1 cellular context compared by ENCODE assay signal in genomic region chr2:233353769-233354499, GRCh38.
A peak's percentile ranks its signal among the peaks of the same experiment; 100 is the strongest.
TF ChIP-seq lines count a peak whose summit lies in the region.

A gene with protein sequence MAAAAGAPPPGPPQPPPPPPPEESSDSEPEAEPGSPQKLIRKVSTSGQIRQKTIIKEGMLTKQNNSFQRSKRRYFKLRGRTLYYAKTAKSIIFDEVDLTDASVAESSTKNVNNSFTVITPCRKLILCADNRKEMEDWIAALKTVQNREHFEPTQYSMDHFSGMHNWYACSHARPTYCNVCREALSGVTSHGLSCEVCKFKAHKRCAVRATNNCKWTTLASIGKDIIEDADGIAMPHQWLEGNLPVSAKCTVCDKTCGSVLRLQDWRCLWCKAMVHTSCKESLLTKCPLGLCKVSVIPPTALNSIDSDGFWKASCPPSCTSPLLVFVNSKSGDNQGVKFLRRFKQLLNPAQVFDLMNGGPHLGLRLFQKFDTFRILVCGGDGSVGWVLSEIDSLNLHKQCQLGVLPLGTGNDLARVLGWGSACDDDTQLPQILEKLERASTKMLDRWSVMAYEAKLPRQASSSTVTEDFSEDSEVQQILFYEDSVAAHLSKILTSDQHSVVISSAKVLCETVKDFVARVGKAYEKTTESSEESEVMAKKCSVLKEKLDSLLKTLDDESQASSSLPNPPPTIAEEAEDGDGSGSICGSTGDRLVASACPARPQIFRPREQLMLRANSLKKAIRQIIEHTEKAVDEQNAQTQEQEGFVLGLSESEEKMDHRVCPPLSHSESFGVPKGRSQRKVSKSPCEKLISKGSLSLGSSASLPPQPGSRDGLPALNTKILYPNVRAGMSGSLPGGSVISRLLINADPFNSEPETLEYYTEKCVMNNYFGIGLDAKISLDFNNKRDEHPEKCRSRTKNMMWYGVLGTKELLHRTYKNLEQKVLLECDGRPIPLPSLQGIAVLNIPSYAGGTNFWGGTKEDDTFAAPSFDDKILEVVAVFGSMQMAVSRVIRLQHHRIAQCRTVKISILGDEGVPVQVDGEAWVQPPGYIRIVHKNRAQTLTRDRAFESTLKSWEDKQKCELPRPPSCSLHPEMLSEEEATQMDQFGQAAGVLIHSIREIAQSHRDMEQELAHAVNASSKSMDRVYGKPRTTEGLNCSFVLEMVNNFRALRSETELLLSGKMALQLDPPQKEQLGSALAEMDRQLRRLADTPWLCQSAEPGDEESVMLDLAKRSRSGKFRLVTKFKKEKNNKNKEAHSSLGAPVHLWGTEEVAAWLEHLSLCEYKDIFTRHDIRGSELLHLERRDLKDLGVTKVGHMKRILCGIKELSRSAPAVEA (plus strand): TSS chr2:233354494. CDS start chr2:233354519, 25 bp downstream.

TF ChIP-seq in HepG2, 621 proteins besides CTCF, POLR2A, EP300 and RAD21 (continued from another document and continues in another):
- TF ChIP-seq ZNF670 (CRISPR knock-in tag; IDR thresholded peaks at IDR 0.05; ENCODE audit: borderline replicate concordance): no peak; the same call in 1 of the 2 replicates
- no peak for TF ChIP-seq ZNF558 (CRISPR knock-in tag; IDR thresholded peaks at IDR 0.05; ENCODE audit: borderline replicate concordance)
- peak; percentile 58; the same call in 1 of the 2 replicates for TF ChIP-seq ZIK1 (CRISPR knock-in tag; IDR thresholded peaks at IDR 0.05; ENCODE audit: borderline replicate concordance, low read depth)
- TF ChIP-seq ELF4 (CRISPR knock-in tag; IDR thresholded peaks at IDR 0.05; ENCODE audit: borderline replicate concordance): no peak
- no peak for TF ChIP-seq SRSF4 (IDR thresholded peaks at IDR 0.05; ENCODE audit: low read depth, low read length, poor library complexity, severe bottlenecking)
- TF ChIP-seq ETV6 (CRISPR knock-in tag; conservative IDR thresholded peaks at IDR 0.05): no peak
- no peak for TF ChIP-seq ZBTB4 (CRISPR knock-in tag; IDR thresholded peaks at IDR 0.05; ENCODE audit: borderline replicate concordance)
- no peak for TF ChIP-seq CCAR2 (optimal IDR thresholded peaks at IDR 0.05; ENCODE audit: low read depth, low read length)
- TF ChIP-seq ZNF136 (CRISPR knock-in tag; IDR thresholded peaks at IDR 0.05; ENCODE audit: low read depth): peak; percentile 73; the same call in 1 of the 2 replicates
- TF ChIP-seq ZKSCAN5 (CRISPR knock-in tag; IDR thresholded peaks at IDR 0.05): no peak
- no peak for TF ChIP-seq KDM4B (CRISPR knock-in tag; IDR thresholded peaks at IDR 0.05)
- TF ChIP-seq ZNF746 (CRISPR knock-in tag; IDR thresholded peaks at IDR 0.05): no peak
- TF ChIP-seq MTA3 (CRISPR knock-in tag; IDR thresholded peaks at IDR 0.05): no peak
- no peak for TF ChIP-seq ZBTB44 (CRISPR knock-in tag; IDR thresholded peaks at IDR 0.05)
- no peak for TF ChIP-seq NR3C1 (CRISPR knock-in tag; IDR thresholded peaks at IDR 0.05)
- TF ChIP-seq FOXK2 (IDR thresholded peaks at IDR 0.05): no peak
- no peak for TF ChIP-seq ZNF720 (CRISPR knock-in tag; IDR thresholded peaks at IDR 0.05)
- TF ChIP-seq, protein P1, sequence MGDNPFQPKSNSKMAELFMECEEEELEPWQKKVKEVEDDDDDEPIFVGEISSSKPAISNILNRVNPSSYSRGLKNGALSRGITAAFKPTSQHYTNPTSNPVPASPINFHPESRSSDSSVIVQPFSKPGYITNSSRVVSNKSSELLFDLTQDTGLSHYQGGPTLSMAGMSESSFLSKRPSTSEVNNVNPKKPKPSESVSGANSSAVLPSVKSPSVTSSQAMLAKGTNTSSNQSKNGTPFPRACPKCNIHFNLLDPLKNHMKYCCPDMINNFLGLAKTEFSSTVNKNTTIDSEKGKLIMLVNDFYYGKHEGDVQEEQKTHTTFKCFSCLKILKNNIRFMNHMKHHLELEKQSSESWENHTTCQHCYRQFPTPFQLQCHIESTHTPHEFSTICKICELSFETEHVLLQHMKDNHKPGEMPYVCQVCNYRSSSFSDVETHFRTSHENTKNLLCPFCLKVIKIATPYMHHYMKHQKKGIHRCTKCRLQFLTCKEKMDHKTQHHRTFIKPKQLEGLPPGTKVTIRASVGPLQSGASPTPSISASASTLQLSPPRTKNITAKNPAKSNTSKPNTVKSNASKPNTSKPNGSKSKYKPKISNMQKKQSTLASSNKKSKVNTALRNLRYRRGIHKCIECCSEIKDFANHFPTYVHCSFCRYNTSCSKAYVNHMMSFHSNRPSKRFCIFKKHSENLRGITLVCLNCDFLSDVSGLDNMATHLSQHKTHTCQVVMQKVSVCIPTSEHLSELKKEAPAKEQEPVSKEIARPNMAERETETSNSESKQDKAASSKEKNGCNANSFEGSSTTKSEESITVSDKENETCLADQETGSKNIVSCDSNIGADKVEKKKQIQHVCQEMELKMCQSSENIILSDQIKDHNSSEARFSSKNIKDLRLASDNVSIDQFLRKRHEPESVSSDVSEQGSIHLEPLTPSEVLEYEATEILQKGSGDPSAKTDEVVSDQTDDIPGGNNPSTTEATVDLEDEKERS (CRISPR knock-in tag; IDR thresholded peaks at IDR 0.05): no peak
- no peak for TF ChIP-seq TBP (CRISPR knock-in tag; IDR thresholded peaks at IDR 0.05)
- no peak for TF ChIP-seq ZNF557 (CRISPR knock-in tag; IDR thresholded peaks at IDR 0.05)
- no peak for TF ChIP-seq BRD4 (CRISPR knock-in tag; IDR thresholded peaks at IDR 0.05)
- no peak for TF ChIP-seq EZH2 (conservative IDR thresholded peaks at IDR 0.05; ENCODE audit: low read depth, low read length)
- TF ChIP-seq ISX (CRISPR knock-in tag; conservative IDR thresholded peaks at IDR 0.05): no peak
- TF ChIP-seq FOXJ3 (CRISPR knock-in tag; IDR thresholded peaks at IDR 0.05; ENCODE audit: borderline replicate concordance): no peak
- no peak for TF ChIP-seq MXD4 (CRISPR knock-in tag; IDR thresholded peaks at IDR 0.05)
- TF ChIP-seq ZNF235 (CRISPR knock-in tag; IDR thresholded peaks at IDR 0.05; ENCODE audit: borderline replicate concordance): no peak
- peak; percentile 56 for TF ChIP-seq ZNF263 (CRISPR knock-in tag; IDR thresholded peaks at IDR 0.05)
- TF ChIP-seq ZNF7 (CRISPR knock-in tag; IDR thresholded peaks at IDR 0.05): no peak
- TF ChIP-seq GATAD2A (CRISPR knock-in tag; IDR thresholded peaks at IDR 0.05): peak; percentile 7; the same call in 1 of the 2 replicates
- TF ChIP-seq ZKSCAN1 (IDR thresholded peaks at IDR 0.05; ENCODE audit: low read length): no peak
- no peak for TF ChIP-seq EHMT2 (IDR thresholded peaks at IDR 0.05; ENCODE audit: borderline replicate concordance, low read depth, low read length)
- no peak; the same call in 1 of the 2 replicates for TF ChIP-seq ZNF816 (CRISPR knock-in tag; IDR thresholded peaks at IDR 0.05; ENCODE audit: borderline replicate concordance)
- no peak for TF ChIP-seq SMAD1 (CRISPR knock-in tag; IDR thresholded peaks at IDR 0.05; ENCODE audit: borderline replicate concordance, low read depth)
- no peak for TF ChIP-seq ZBTB3 (CRISPR knock-in tag; IDR thresholded peaks at IDR 0.05; ENCODE audit: borderline replicate concordance, low read depth)
- no peak for TF ChIP-seq NR2F6 (IDR thresholded peaks at IDR 0.05)
- no peak; the same call in 1 of the 2 replicates for TF ChIP-seq NR2F6 (CRISPR knock-in tag; IDR thresholded peaks at IDR 0.05)
- TF ChIP-seq ZNF543 (CRISPR knock-in tag; IDR thresholded peaks at IDR 0.05): 0 out of 2 replicates have a peak, but pooled peaks have one; percentile 33
- no peak for TF ChIP-seq THYN1 (CRISPR knock-in tag; IDR thresholded peaks at IDR 0.05; ENCODE audit: borderline replicate concordance, low read depth)
- TF ChIP-seq HINFP (CRISPR knock-in tag; IDR thresholded peaks at IDR 0.05; ENCODE audit: low read depth): peak; percentile 57; the same call in 1 of the 2 replicates
- TF ChIP-seq BORCS8-MEF2B (CRISPR knock-in tag; IDR thresholded peaks at IDR 0.05): peak; percentile 30; the same call in 1 of the 2 replicates
- TF ChIP-seq ZNF576 (CRISPR knock-in tag; IDR thresholded peaks at IDR 0.05): 0 out of 2 replicates have a peak, but pooled peaks have one; percentile 89
- 0 out of 2 replicates have a peak, but pooled peaks have one; percentile 12 for TF ChIP-seq GTF3A (CRISPR knock-in tag; conservative IDR thresholded peaks at IDR 0.05)
- TF ChIP-seq ZFP36L2 (CRISPR knock-in tag; IDR thresholded peaks at IDR 0.05): no peak
- no peak for TF ChIP-seq RELA (CRISPR knock-in tag; IDR thresholded peaks at IDR 0.05)
- no peak for TF ChIP-seq MAFK (conservative IDR thresholded peaks at IDR 0.05 in 1 of 2, IDR thresholded peaks at IDR 0.05 in 1 of 2; ENCODE audit: low read length in 2 of 2)
- peak; percentile 12; the same call in 1 of the 2 replicates for TF ChIP-seq ARID5B (CRISPR knock-in tag; IDR thresholded peaks at IDR 0.05)
- TF ChIP-seq, protein P2, sequence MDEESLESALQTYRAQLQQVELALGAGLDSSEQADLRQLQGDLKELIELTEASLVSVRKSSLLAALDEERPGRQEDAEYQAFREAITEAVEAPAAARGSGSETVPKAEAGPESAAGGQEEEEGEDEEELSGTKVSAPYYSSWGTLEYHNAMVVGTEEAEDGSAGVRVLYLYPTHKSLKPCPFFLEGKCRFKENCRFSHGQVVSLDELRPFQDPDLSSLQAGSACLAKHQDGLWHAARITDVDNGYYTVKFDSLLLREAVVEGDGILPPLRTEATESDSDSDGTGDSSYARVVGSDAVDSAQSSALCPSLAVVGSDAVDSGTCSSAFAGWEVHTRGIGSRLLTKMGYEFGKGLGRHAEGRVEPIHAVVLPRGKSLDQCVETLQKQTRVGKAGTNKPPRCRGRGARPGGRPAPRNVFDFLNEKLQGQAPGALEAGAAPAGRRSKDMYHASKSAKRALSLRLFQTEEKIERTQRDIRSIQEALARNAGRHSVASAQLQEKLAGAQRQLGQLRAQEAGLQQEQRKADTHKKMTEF (CRISPR knock-in tag; IDR thresholded peaks at IDR 0.05): peak; percentile 50; the same call in 1 of the 2 replicates
